Comparison of ENCODE assay signal across 21 cellular contexts in genomic region chr11:71145988-71146824, GRCh38.
"Had no signal": no experiment of that assay in that cellular context is flagged by ENCODE, and none has a peak within 500 bp of the region (broad histone marks: within the 10 kb centered on the region; RNA-seq: fewer than 3 reads in every experiment).

No MANE protein-coding gene starts in this region.

- ATAC-seq: activated naive CD4-positive, alpha-beta T cell treated with anti-CD3 and anti-CD28 coated beads, Interleukin-2, amount 50 U/mL, for 72 hours; activated T-helper 17 cell treated with anti-CD3 and anti-CD28 coated beads, Interleukin-2, amount 50 U/mL, for 72 hours; foreskin keratinocyte had no signal

- H3K4me3 ChIP-seq: sigmoid colon, smooth muscle cell, thoracic aorta had no signal

- H3K27ac ChIP-seq: brain microvascular endothelial cell, foreskin keratinocyte, sigmoid colon, thoracic aorta had no signal

- H3K27me3 ChIP-seq: brain microvascular endothelial cell, foreskin keratinocyte had no signal

- H3K4me1 ChIP-seq: foreskin keratinocyte, sigmoid colon had no signal

- H3K4me3 Mint-ChIP-seq: activated T-helper 17 cell treated with anti-CD3 and anti-CD28 coated beads, Interleukin-2, amount 50 U/mL, for 72 hours; memory B cell; nephron progenitor cell; type B pancreatic cell had no signal

- H3K27me3 Mint-ChIP-seq: progenitor cell of endocrine pancreas, type B pancreatic cell had no signal

- H3K9me3 ChIP-seq: thoracic aorta had no signal

- H3K4me1 Mint-ChIP-seq: activated T-helper 17 cell treated with anti-CD3 and anti-CD28 coated beads, Interleukin-2, amount 50 U/mL, for 72 hours; memory B cell had no signal

- H3K27ac Mint-ChIP-seq: activated naive CD4-positive, alpha-beta T cell treated with anti-CD3 and anti-CD28 coated beads, Interleukin-2, amount 50 U/mL, for 72 hours; activated T-helper 17 cell treated with anti-CD3 and anti-CD28 coated beads, Interleukin-2, amount 50 U/mL, for 72 hours; memory B cell; nephron progenitor cell; type B pancreatic cell had no signal

- H3K36me3 Mint-ChIP-seq: memory B cell had no signal

- H3K9me3 Mint-ChIP-seq: type B pancreatic cell had no signal

- H3K36me3 ChIP-seq: brain microvascular endothelial cell, sigmoid colon, thoracic aorta had no signal

- DNase-seq: activated T-cell treated with anti-CD3 and anti-CD28 coated beads, Interleukin-2, amount 50 U/mL, for 1 hour; aorta; brain microvascular endothelial cell; central memory CD4-positive, alpha-beta T cell; dermis blood vessel endothelial cell; effector memory CD4-positive, alpha-beta T cell; foreskin keratinocyte; nephron progenitor cell; retina; sigmoid colon; stimulated activated CD4-positive, alpha-beta T cell treated with anti-CD3 and anti-CD28 coated beads, Interleukin-2, amount 100 ng/mL, for 48 hours; stimulated activated CD8-positive, alpha-beta memory T cell treated with anti-CD3 and anti-CD28 coated beads, Interleukin-4, amount 100 ng/mL, for 48 hours; stimulated activated naive CD4-positive, alpha-beta T cell treated with Interleukin-2 at 50 U/mL for 16 hours; T-helper 9 cell had no signal
